8 cellular contexts compared by ENCODE assay signal in genomic region chr9:121623430-121623829, GRCh38. TPM values are rescaled to one million over a fixed set of nuclear protein-coding genes. Genes with fewer than 3 reads are reported as not detected.
DNase-seq lines count a peak whose midpoint lies in the region; ATAC-seq, FAIRE-seq and TF ChIP-seq lines count a peak whose summit lies in the region.
"Not testable (repeated sequence)": the region's sequence is repeated elsewhere in the genome, so short reads cannot be mapped to it uniquely, and the experiment has no call there.
"Had no signal": no experiment of that assay in that cellular context is flagged by ENCODE, and none has a peak within 500 bp of the region (broad histone marks: within the 10 kb centered on the region; RNA-seq: fewer than 3 reads in every experiment).

No MANE protein-coding gene starts in this region.

- BruUV-seq in HepG2 (replicated peaks; lab: Mats Ljungman, UMichigan): not testable (repeated sequence)

- not testable (repeated sequence) for TF ChIP-seq CTCF in WTC11 (IDR thresholded peaks at IDR 0.05); body of pancreas (IDR thresholded peaks at IDR 0.05); HepG2 (CRISPR knock-in tag; IDR thresholded peaks at IDR 0.05); right lobe of liver (IDR thresholded peaks at IDR 0.05); psoas muscle (IDR thresholded peaks at IDR 0.05)

- not testable (repeated sequence) for H3K27me3 ChIP-seq in body of pancreas; HepG2 (ENCODE audit: control insufficient read depth in 1 of 2, insufficient read depth in 2 of 2, low read length in 2 of 2); right lobe of liver; psoas muscle (ENCODE audit: insufficient read depth in 3 of 3, low read length in 2 of 3)

- not testable (repeated sequence) for FAIRE-seq in HepG2 (lab: Jason Lieb, UNC)

- not testable (repeated sequence) for ATAC-seq in WTC11, body of pancreas, HepG2, right lobe of liver, psoas muscle

- not testable (repeated sequence) for H3K4me2 ChIP-seq in HepG2 (ENCODE audit: low read depth, low read length)

- intact Hi-C loops in body of pancreas (cut with DNase I); HepG2 (cut with micrococcal nuclease; ENCODE audit: unreplicated experiment); right lobe of liver (cut with DNase I); psoas muscle (cut with DNase I): not testable (repeated sequence)

- WGBS in body of pancreas, 2 donors: 90 to 95% methylated on average over 2 of the region's 2 CpGs
- 96% methylated on average over 2 of the region's 2 CpGs for WGBS in HepG2 (ENCODE audit: low lambda C conversion rate)
- WGBS in right lobe of liver (ENCODE audit: insufficient coverage, low coverage, low lambda C conversion rate, missing lambda C conversion rate): no CpG with 5 or more reads among the region's 2 CpGs
- WGBS in psoas muscle, 3 donors: 94 to 97% (median 96%) methylated on average over 2 of the region's 2 CpGs

- POLR2A ChIA-PET in WTC11 (lab: Charles Lee); HepG2 (lab: Yijun Ruan, JAX): not testable (repeated sequence)

- H3K4me1 Mint-ChIP-seq in WTC11: not testable (repeated sequence)

- CTCF ChIA-PET in WTC11 (lab: Charles Lee): interaction anchor here (0.7 to 0.9 kb wide), 2 partner anchors 17 to 78 kb away, joined by 3 read pairs; no protein-coding TSS in a partner anchor
- CTCF ChIA-PET in HepG2 (lab: Yijun Ruan, JAX; ENCODE audit: low intra/inter-chr PET ratio, low total read pairs): not testable (repeated sequence)

- DNase-seq in WTC11 (ENCODE audit: low spot score); body of pancreas; HepG2 (ENCODE audit: low spot score); right lobe of liver; psoas muscle: not testable (repeated sequence)

- not testable (repeated sequence) for TF ChIP-seq EP300 in HepG2 (IDR thresholded peaks at IDR 0.05; ENCODE audit: low read depth in 2 of 2, low read length in 2 of 2); HepG2 (CRISPR knock-in tag; IDR thresholded peaks at IDR 0.05; ENCODE audit: borderline replicate concordance)

- H3K27ac ChIP-seq in body of pancreas (peak overlapping the region; percentile 73 to 86 (median 82)), right lobe of liver (peak overlapping the region in 2 of 3 donors; percentile 71 to 87), psoas muscle (peak overlapping the region; percentile 86)
- H3K27ac ChIP-seq in HepG2 (ENCODE audit: extremely low read length, insufficient read depth, low read length): not testable (repeated sequence)

- TF ChIP-seq POLR2A in body of pancreas (IDR thresholded peaks at IDR 0.05); HepG2 (IDR thresholded peaks at IDR 0.05; ENCODE audit: insufficient read depth in 1 of 2, low read depth in 2 of 2, low read length in 2 of 2); right lobe of liver (IDR thresholded peaks at IDR 0.05): not testable (repeated sequence)

- H4K20me1 ChIP-seq in HepG2 (ENCODE audit: insufficient read depth, low read length): not testable (repeated sequence)

- not testable (repeated sequence) for TF ChIP-seq RAD21 in HepG2 (CRISPR knock-in tag; IDR thresholded peaks at IDR 0.05)

- not testable (repeated sequence) for H3K9me3 ChIP-seq in body of pancreas; HepG2 (ENCODE audit: low read length); right lobe of liver; psoas muscle

- H3K27ac Mint-ChIP-seq in WTC11: not testable (repeated sequence)

- not testable (repeated sequence) for H3K9ac ChIP-seq in HepG2 (ENCODE audit: insufficient read depth, low read depth, low read length)

- H3K4me1 ChIP-seq in body of pancreas: peaks cover 37% of the 10 kb centered on the region
- H3K4me1 ChIP-seq in HepG2 (ENCODE audit: insufficient read depth, low read length): peaks cover 36% of the 10 kb centered on the region
- peaks cover 0 to 63% (median 25%) of the 10 kb centered on the region in 4 donors for H3K4me1 ChIP-seq in right lobe of liver
- peaks cover 38% of the 10 kb centered on the region for H3K4me1 ChIP-seq in psoas muscle

- H3K36me3 ChIP-seq in body of pancreas (replicated peaks in 1 of 2; ENCODE audit: insufficient read depth in 1 of 2, low read depth in 2 of 2); HepG2 (replicated peaks in 1 of 2; ENCODE audit: control insufficient read depth in 1 of 2, insufficient read depth in 2 of 2, low read length in 2 of 2); right lobe of liver; psoas muscle (ENCODE audit: insufficient read depth in 1 of 2, low read depth in 1 of 2): not testable (repeated sequence)

- H3K9me3 Mint-ChIP-seq in WTC11: not testable (repeated sequence)

- H3K36me3 Mint-ChIP-seq in WTC11: not testable (repeated sequence)

- H3K4me3 ChIP-seq in body of pancreas; HepG2 (replicated peaks in 1 of 3; ENCODE audit: insufficient read depth in 1 of 3, low read depth in 2 of 3, low read length in 3 of 3); right lobe of liver; psoas muscle: not testable (repeated sequence)

- not testable (repeated sequence) for H2AFZ ChIP-seq in HepG2 (ENCODE audit: low read length)

- in situ Hi-C loops in HepG2 (cut with HindIII; ENCODE audit: extremely low pct_ligation_motif_present, low pct_unique_long_range_greater_than_20kb): not testable (repeated sequence)

- not testable (repeated sequence) for H3K27me3 Mint-ChIP-seq in WTC11 (ENCODE audit: low read depth)

- H3K79me2 ChIP-seq in HepG2 (ENCODE audit: insufficient read depth, low read length): not testable (repeated sequence)

- H3K4me3 Mint-ChIP-seq in WTC11: not testable (repeated sequence)

TF ChIP-seq in WTC11, 78 proteins besides CTCF, POLR2A, EP300 and RAD21:
- TF ChIP-seq ZNF121 (CRISPR knock-in tag; IDR thresholded peaks at IDR 0.05): peak; percentile 85; the same call in 1 of the 2 replicates

TF ChIP-seq in HepG2, 621 proteins besides CTCF, POLR2A, EP300 and RAD21:
- TF ChIP-seq ZNF121 (CRISPR knock-in tag; IDR thresholded peaks at IDR 0.05) (peak; percentile 72; the same call in 1 of the 2 replicates), ZNF770 (CRISPR knock-in tag; IDR thresholded peaks at IDR 0.05) (peak; percentile 80; the same call in 1 of the 2 replicates)

RNA-seq across cellular contexts. Expression of gene DAB2IP, which starts 28.0 kb away (rescaled TPM):
- 35.0 to 52.6 TPM (median 35.7 TPM) in 3 replicates for total RNA-seq in WTC11 (2021)
- 10 to 100 TPM; 25.2 to 34.9 TPM for total RNA-seq in body of pancreas
- total RNA-seq in HepG2 (2016; rRNA removed; fragmentation: Illumina TruSeq; extraction: Trizol): 25.3 and 32.1 TPM in 2 replicates
- total RNA-seq in HepG2 (2016; cell fraction: cytosol; rRNA removed; fragmentation: Illumina TruSeq; extraction: Trizol; ENCODE audit: low read depth): 2.8 and 5.2 TPM in 2 replicates
- 24.3 and 28.3 TPM in 2 replicates for total RNA-seq in HepG2 (2016; cell fraction: insoluble cytoplasmic fraction; rRNA removed; fragmentation: Illumina TruSeq; extraction: Trizol)
- 10.8 and 12.3 TPM in 2 replicates for total RNA-seq in HepG2 (2016; cell fraction: membrane; rRNA removed; fragmentation: Illumina TruSeq; extraction: Trizol)
- total RNA-seq in HepG2 (2016; cell fraction: nucleus; rRNA removed; fragmentation: Illumina TruSeq; extraction: Trizol): 23.5 and 29.5 TPM in 2 replicates
- 37.9 and 39.9 TPM in 2 replicates for polyA plus RNA-seq in HepG2 (2011; rRNA removed)
- polyA plus RNA-seq in HepG2 (2011; cell fraction: cytosol; rRNA removed): 20.8 and 29.3 TPM in 2 replicates
- 42.4 and 54.9 TPM in 2 replicates for polyA plus RNA-seq in HepG2 (2011; cell fraction: nucleus; rRNA removed)
- 14.7 and 24.6 TPM in 2 replicates for polyA plus RNA-seq in HepG2 (2012)
- polyA plus RNA-seq in HepG2 (2016; cell fraction: cytosol; fragmentation: Illumina TruSeq; extraction: Trizol; ENCODE audit: low read depth): 1.9 and 2.6 TPM in 2 replicates
- polyA plus RNA-seq in HepG2 (2016; cell fraction: insoluble cytoplasmic fraction; fragmentation: Illumina TruSeq; extraction: Trizol; ENCODE audit: low read depth): 24.2 and 33.5 TPM in 2 replicates
- polyA plus RNA-seq in HepG2 (2016; cell fraction: membrane; fragmentation: Illumina TruSeq; extraction: Trizol; ENCODE audit: low read depth): 5.5 and 5.8 TPM in 2 replicates
- polyA plus RNA-seq in HepG2 (2016; cell fraction: nucleus; fragmentation: Illumina TruSeq; extraction: Trizol; ENCODE audit: insufficient read depth, low read depth): 42.8 and 47.1 TPM in 2 replicates
- 48.1 and 97.1 TPM in 2 replicates for polyA minus RNA-seq in HepG2 (2011; rRNA and poly(A)+ RNA removed; ENCODE audit: low replicate concordance)
- 26.5 and 29.0 TPM in 2 replicates for polyA minus RNA-seq in HepG2 (2011; cell fraction: cytosol; rRNA and poly(A)+ RNA removed)
- 34.6 and 46.1 TPM in 2 replicates for polyA minus RNA-seq in HepG2 (2011; cell fraction: nucleus; rRNA and poly(A)+ RNA removed)
- total RNA-seq in right lobe of liver: 10 to 100 TPM; 15.1 to 21.6 (median 19.0) TPM
- 10 to 100 TPM; 33.4 to 66.2 (median 50.7) TPM for total RNA-seq in psoas muscle
- polyA plus RNA-seq in psoas muscle: 10 to 100 TPM; 14.1 to 18.7 (median 14.4) TPM
- total RNA-seq: CD4-positive, alpha-beta memory T cell; CD4-positive, CD25-positive, alpha-beta regulatory T cell had no signal
- polyA plus RNA-seq: CD14-positive monocyte; CD4-positive, alpha-beta memory T cell; CD4-positive, CD25-positive, alpha-beta regulatory T cell had no signal
